In the genomic region with DNA sequence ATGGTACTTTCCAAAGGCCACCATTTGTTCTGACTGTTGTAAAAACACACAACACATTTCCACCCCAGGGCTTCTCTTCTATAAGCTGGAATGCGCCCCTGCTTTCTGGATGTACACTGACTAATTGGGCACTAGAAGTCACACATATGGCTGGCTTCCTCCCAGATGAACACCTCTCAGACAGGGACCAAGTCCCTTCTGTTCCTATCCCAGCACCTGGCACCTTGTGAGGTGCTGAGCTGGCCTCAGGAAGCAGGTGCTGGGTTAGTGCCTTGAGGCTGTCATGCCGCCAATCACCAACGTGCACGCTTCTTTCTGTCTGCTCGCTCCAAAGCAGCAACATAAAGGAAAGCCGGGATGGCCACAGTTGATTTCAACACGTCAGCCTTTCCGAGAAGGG, we compare ENCODE assay signal across 18 cellular contexts.
DNase-seq lines count a peak whose midpoint lies in the region; ATAC-seq and TF ChIP-seq lines count a peak whose summit lies in the region.
"Had no signal": no experiment of that assay in that cellular context is flagged by ENCODE, and none has a peak within 500 bp of the region (broad histone marks: within the 10 kb centered on the region; RNA-seq: fewer than 3 reads in every experiment).

No MANE protein-coding gene starts in this region.

- TF ChIP-seq CTCF in neutrophil (IDR thresholded peaks at IDR 0.05): no peak

- ATAC-seq in GM19463 (IDR thresholded peaks at IDR 0.05; ENCODE audit: unreplicated experiment): no peak

- DNase-seq in NCI-H1417 (lab: John Stamatoyannopoulos, UW) (peak in 2 of 3 experiments; percentile 15 to 58), NCI-H1417 treated with DMSO at 0.1 percent for 48 hours (lab: John Stamatoyannopoulos, UW) (no peak), DMS53 (lab: John Stamatoyannopoulos, UW) (peak; percentile 78), RPMI8226 (peak; percentile 90), A172 (ENCODE audit: low spot score) (no peak)
- DNase-seq in stimulated activated CD4-positive, alpha-beta T cell treated with anti-CD3 and anti-CD28 coated beads, Interleukin-4, amount 100 ng/mL, for 24 hours: no peak
- DNase-seq: CD4-positive, alpha-beta memory T cell; GDM1; H7; NCI-H1105 treated with DMSO at 0.1 percent for 48 hours; NCI-H187 treated with DMSO at 0.1 percent for 48 hours; NCI-H446; OCI-M1; Right ventricle myocardium superior had no signal

- peak overlapping the region; percentile 40 for H3K27ac ChIP-seq in neutrophil
- H3K27ac ChIP-seq: 22Rv1; BLaER1 treated with 17β-estradiol and CSF1 and Interleukin-3, amounts not matched to agents 10 nM and 100 nM had no signal

- peaks cover 17% of the 10 kb centered on the region for H3K27me3 ChIP-seq in neutrophil
- H3K27me3 ChIP-seq: BLaER1 treated with 17β-estradiol and CSF1 and Interleukin-3, amounts not matched to agents 10 nM and 100 nM had no signal

- H3K4me3 ChIP-seq in neutrophil (ENCODE audit: low read depth in 1 of 2, low read length in 1 of 2): no peak overlapping the region
- H3K4me3 ChIP-seq: BLaER1 treated with 17β-estradiol and CSF1 and Interleukin-3, amounts not matched to agents 10 nM and 100 nM had no signal

- no peaks in the 10 kb centered on the region for H3K9me3 ChIP-seq in neutrophil
- H3K9me3 ChIP-seq: BLaER1 treated with 17β-estradiol and CSF1 and Interleukin-3, amounts not matched to agents 10 nM and 100 nM had no signal

- no peaks in the 10 kb centered on the region for H3K36me3 ChIP-seq in neutrophil
- H3K36me3 ChIP-seq: BLaER1 treated with 17β-estradiol and CSF1 and Interleukin-3, amounts not matched to agents 10 nM and 100 nM had no signal

- peaks cover 10 to 16% of the 10 kb centered on the region in 2 experiments for H3K4me1 ChIP-seq in neutrophil (ENCODE audit: control insufficient read depth in 1 of 2, insufficient read depth in 1 of 2, low read depth in 1 of 2, low read length in 1 of 2)
- H3K4me1 ChIP-seq: BLaER1 treated with 17β-estradiol and CSF1 and Interleukin-3, amounts not matched to agents 10 nM and 100 nM had no signal

Comparison
In these comparisons a context has a peak if more than half of its experiments do, and no peak if none do; other contexts are left out.
1. DNase-seq: peak in NCI-H1417 (2 of 3), DMS53 (single experiment) and RPMI8226 (single experiment); none in NCI-H1417 treated with DMSO at 0.1 percent for 48 hours (single experiment), stimulated activated CD4-positive, alpha-beta T cell treated with anti-CD3 and anti-CD28 coated beads, Interleukin-4, amount 100 ng/mL, for 24 hours (single experiment) and A172 (single experiment).